In genomic region chr16:80981103-80981502, GRCh38 we compare ENCODE assay signal across 20 cellular contexts.
"Had no signal": no experiment of that assay in that cellular context is flagged by ENCODE, and none has a peak within 500 bp of the region (broad histone marks: within the 10 kb centered on the region; RNA-seq: fewer than 3 reads in every experiment).

No MANE protein-coding gene starts in this region.

- H3K4me3 ChIP-seq: K562, SK-N-MC had no signal

- DNase-seq: activated CD4-positive, alpha-beta memory T cell treated with anti-CD3 and anti-CD28 coated beads, Interleukin-2, amount 10 ng/mL, durations not matched to agents 7 days and 5 days; activated CD4-positive, alpha-beta T cell treated with anti-CD3 and anti-CD28 coated beads for 36 hours; activated CD4-positive, alpha-beta T cell treated with anti-CD3 and anti-CD28 coated beads, Interleukin-2, amount 50 U/mL, for 1 hour; activated CD8-positive, alpha-beta memory T cell treated with anti-CD3 and anti-CD28 coated beads, Interleukin-2, amount 50 U/mL, for 4 hours; activated effector memory CD4-positive, alpha-beta T cell treated with Interleukin-2 at 50 U/mL for 16 hours; activated naive CD4-positive, alpha-beta T cell; activated T-cell treated with anti-CD3 and anti-CD28 coated beads, Interleukin-2, amount 50 U/mL, for 1 hour; Karpas-422; NCI-H1048; NCI-H1417; NCI-H1930; NCI-H2171; NCI-H2227 treated with DMSO at 0.1 percent for 48 hours; NCI-H446 treated with DMSO at 0.1 percent for 48 hours; NCI-H524 treated with DMSO at 0.1 percent for 48 hours; NCI-H748 treated with DMSO at 0.1 percent for 48 hours; T-helper 1 cell; WERI-Rb-1 had no signal

- ATAC-seq: activated CD4-positive, alpha-beta T cell treated with anti-CD3 and anti-CD28 coated beads for 36 hours; K562 had no signal

- H3K27ac ChIP-seq: SK-N-MC, WERI-Rb-1 had no signal

- H3K36me3 ChIP-seq: WERI-Rb-1 had no signal
